In the genomic region with DNA sequence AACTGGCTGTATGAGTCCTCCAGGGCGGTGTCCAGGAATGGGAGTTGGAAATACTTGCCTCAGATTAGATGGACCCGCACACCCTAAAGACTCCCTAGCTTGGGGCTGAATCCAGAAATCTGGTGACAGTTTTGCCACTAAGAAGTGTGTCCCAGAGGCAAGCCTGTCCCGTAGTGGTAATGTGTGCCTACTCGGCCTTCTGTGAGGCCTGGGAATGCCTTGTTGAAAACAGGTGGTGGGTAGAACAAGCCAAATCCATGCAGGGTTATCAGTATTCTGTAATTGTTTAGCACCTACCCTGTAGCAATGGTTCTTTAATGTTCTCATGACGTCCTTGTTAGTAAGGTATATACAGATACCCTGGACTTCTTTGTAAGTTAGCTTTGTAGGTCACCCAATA, we compare ENCODE assay signal across 13 cellular contexts. TPM values are rescaled to one million over a fixed set of nuclear protein-coding genes. Genes with fewer than 3 reads are reported as not detected.
DNase-seq lines count a peak whose midpoint lies in the region; ATAC-seq and TF ChIP-seq lines count a peak whose summit lies in the region.
"Had no signal": no experiment of that assay in that cellular context is flagged by ENCODE, and none has a peak within 500 bp of the region (broad histone marks: within the 10 kb centered on the region; RNA-seq: fewer than 3 reads in every experiment).

No MANE protein-coding gene starts in this region.

- WGBS in mammary epithelial cell (ENCODE audit: low coverage, missing lambda C conversion rate), result 98% methylated on average over 5 of the region's 5 CpGs

- H3K4me3 Mint-ChIP-seq in CD4-positive, alpha-beta memory T cell, result peak overlapping the region in 6 of 8 donors; percentile 30 to 86 (median 60)
- H3K4me3 Mint-ChIP-seq in naive thymus-derived CD4-positive, alpha-beta T cell, result peak overlapping the region; percentile 20 to 91 (median 86)
- H3K4me3 Mint-ChIP-seq in CD14-positive monocyte, result peak overlapping the region in 1 of 2 donors; percentile 92

- in situ Hi-C loops in mammary epithelial cell (cut with MboI; ENCODE audit: low sequenced_read_pairs in 2 of 2), result no loop called here

- H3K9ac ChIP-seq in HUES6 (ENCODE audit: low read length) (no peak overlapping the region), mammary epithelial cell (ENCODE audit: insufficient read depth, low read length) (peak overlapping the region; percentile 27)

- CTCF ChIA-PET in CD4-positive, alpha-beta memory T cell (lab: Charles Lee; ENCODE audit: partially characterized antibody), result interaction anchor here (1.5 to 1.6 kb wide), 2 partner anchors 24 to 99 kb away, joined by 3 to 5 read pairs; no protein-coding TSS in a partner anchor
- CTCF ChIA-PET in mammary epithelial cell (lab: Charles Lee; ENCODE audit: low non-redundant PET), result no interaction called here
- CTCF ChIA-PET in naive thymus-derived CD4-positive, alpha-beta T cell (lab: Charles Lee), result interaction anchor here (0.6 kb wide), 1 partner anchor 208 kb away, joined by 3 read pairs; no protein-coding TSS in a partner anchor

- TF ChIP-seq CTCF in mammary epithelial cell (conservative IDR thresholded peaks at IDR 0.05 in 1 of 2, IDR thresholded peaks at IDR 0.05 in 1 of 2; ENCODE audit: extremely low read depth in 1 of 2, insufficient read depth in 1 of 2, low read depth in 1 of 2, low read length in 2 of 2), result no peak
- TF ChIP-seq CTCF in WERI-Rb-1 (IDR thresholded peaks at IDR 0.05; ENCODE audit: low read depth, low read length), result no peak
- TF ChIP-seq CTCF in CD14-positive monocyte (IDR thresholded peaks at IDR 0.05), result no peak

- peaks cover 0 to 6% of the 10 kb centered on the region in 2 donors for H3K27me3 Mint-ChIP-seq in CD4-positive, alpha-beta memory T cell
- peaks cover 0 to 19% (median 3%) of the 10 kb centered on the region in 5 donors for H3K27me3 Mint-ChIP-seq in naive thymus-derived CD4-positive, alpha-beta T cell
- peaks cover 89 to 96% (median 92%) of the 10 kb centered on the region in 3 donors for H3K27me3 Mint-ChIP-seq in CD14-positive monocyte (ENCODE audit: low read depth in 3 of 3)

- H3K36me3 Mint-ChIP-seq in CD4-positive, alpha-beta memory T cell, result no peaks in the 10 kb centered on the region
- H3K36me3 Mint-ChIP-seq in naive thymus-derived CD4-positive, alpha-beta T cell, result peaks cover 0 to 6% (median 0%) of the 10 kb centered on the region in 5 donors
- peaks cover 0 to 10% of the 10 kb centered on the region in 2 donors for H3K36me3 Mint-ChIP-seq in CD14-positive monocyte

- BruUV-seq in mammary epithelial cell (replicated peaks; lab: Mats Ljungman, UMichigan), result no TSS peak

- intact Hi-C loops in CD4-positive, alpha-beta memory T cell (cut with micrococcal nuclease), result no loop called here
- intact Hi-C loops in mammary epithelial cell (cut with micrococcal nuclease), result loop anchor here (2.0 kb wide), 3 partner anchors 45 to 185 kb away; no protein-coding TSS in a partner anchor
- intact Hi-C loops in naive thymus-derived CD4-positive, alpha-beta T cell (cut with micrococcal nuclease), result loop anchor here in 1 of 2 donors (2.0 to 10.0 kb wide), 3 partner anchors 15 to 1013 kb away; partner anchors contain the start of gene NECTIN3
- intact Hi-C loops in CD14-positive monocyte (cut with micrococcal nuclease), result no loop called here

- no peak overlapping the region for H3K4me3 ChIP-seq in CD4-positive, alpha-beta memory T cell (ENCODE audit: low read length in 2 of 2)
- peak overlapping the region; percentile 86 for H3K4me3 ChIP-seq in HUES6 (ENCODE audit: low read depth, low read length)
- peak overlapping the region; percentile 72 to 89 (median 84) for H3K4me3 ChIP-seq in mammary epithelial cell (replicated peaks in 1 of 3; ENCODE audit: insufficient read depth in 1 of 3, low read depth in 2 of 3, low read length in 3 of 3)
- H3K4me3 ChIP-seq in naive thymus-derived CD4-positive, alpha-beta T cell (ENCODE audit: low read length), result no peak overlapping the region
- no peak overlapping the region for H3K4me3 ChIP-seq in WERI-Rb-1 (ENCODE audit: low read depth, low read length)

- H3K4me1 ChIP-seq in CD4-positive, alpha-beta memory T cell (ENCODE audit: insufficient read depth, low read length), result peaks cover 29% of the 10 kb centered on the region
- H3K4me1 ChIP-seq in HUES6 (ENCODE audit: control insufficient read depth, insufficient read depth, low read length) (peaks cover 39% of the 10 kb centered on the region), mammary epithelial cell (ENCODE audit: insufficient read depth, low read length) (peaks cover 23% of the 10 kb centered on the region)
- peaks cover 8 to 12% of the 10 kb centered on the region in 2 donors for H3K4me1 ChIP-seq in naive thymus-derived CD4-positive, alpha-beta T cell (ENCODE audit: control insufficient read depth in 2 of 2, insufficient read depth in 2 of 2, low read length in 2 of 2)

- no peaks in the 10 kb centered on the region for H3K27me3 ChIP-seq in CD4-positive, alpha-beta memory T cell (ENCODE audit: insufficient read depth, low read length)
- H3K27me3 ChIP-seq in HUES6 (ENCODE audit: control insufficient read depth, insufficient read depth, low read length) (peaks cover 15% of the 10 kb centered on the region), mammary epithelial cell (ENCODE audit: insufficient read depth, low read length) (no peaks in the 10 kb centered on the region), WERI-Rb-1 (ENCODE audit: insufficient read depth, low read depth, severe bottlenecking) (no peaks in the 10 kb centered on the region)
- no peaks in the 10 kb centered on the region for H3K27me3 ChIP-seq in naive thymus-derived CD4-positive, alpha-beta T cell (ENCODE audit: control insufficient read depth in 2 of 2, insufficient read depth in 2 of 2, low read length in 2 of 2)
- H3K27me3 ChIP-seq: esophagus squamous epithelium had no signal

- POLR2A ChIA-PET in CD4-positive, alpha-beta memory T cell (lab: Charles Lee; ENCODE audit: partially characterized antibody), result interaction anchor here (0.9 to 1.8 kb wide), 2 partner anchors 13 to 16 kb away, joined by 3 to 4 read pairs; no protein-coding TSS in a partner anchor
- POLR2A ChIA-PET in naive thymus-derived CD4-positive, alpha-beta T cell (lab: Charles Lee), result interaction anchor here (1.8 kb wide), 1 partner anchor 15 kb away, joined by 6 read pairs; no protein-coding TSS in a partner anchor

- H3K9me3 Mint-ChIP-seq in CD4-positive, alpha-beta memory T cell, result no peaks in the 10 kb centered on the region
- H3K9me3 Mint-ChIP-seq in naive thymus-derived CD4-positive, alpha-beta T cell, result no peaks in the 10 kb centered on the region
- peaks cover 0 to 26% (median 8%) of the 10 kb centered on the region in 7 donors for H3K9me3 Mint-ChIP-seq in CD14-positive monocyte
- H3K9me3 Mint-ChIP-seq: activated B cell treated with CpG ODN at 0.5 μM for 24 hours had no signal

- H4K20me1 ChIP-seq in mammary epithelial cell (ENCODE audit: insufficient read depth, low read length), result no peaks in the 10 kb centered on the region

- dilution Hi-C loops in mammary epithelial cell (cut with HindIII; ENCODE audit: low sequenced_read_pairs), result no loop called here

- H3K27ac Mint-ChIP-seq in CD4-positive, alpha-beta memory T cell, result peak overlapping the region in 2 of 7 donors; percentile 13 to 17
- peak overlapping the region in 2 of 9 donors; percentile 68 to 89 for H3K27ac Mint-ChIP-seq in naive thymus-derived CD4-positive, alpha-beta T cell
- H3K27ac Mint-ChIP-seq in CD14-positive monocyte, result no peak overlapping the region
- H3K27ac Mint-ChIP-seq: activated B cell treated with CpG ODN at 0.5 μM for 24 hours had no signal

- peak overlapping the region; percentile 92 for H3K4me2 ChIP-seq in mammary epithelial cell (ENCODE audit: insufficient read depth, low read depth, low read length)

- no peaks in the 10 kb centered on the region for H3K9me3 ChIP-seq in CD4-positive, alpha-beta memory T cell (ENCODE audit: control insufficient read depth in 1 of 2, low read length in 2 of 2)
- H3K9me3 ChIP-seq in HUES6 (ENCODE audit: control insufficient read depth, insufficient read depth, low read depth, low read length), result no peaks in the 10 kb centered on the region
- H3K9me3 ChIP-seq in mammary epithelial cell (replicated peaks; ENCODE audit: insufficient read depth, low read length), result no peaks in the 10 kb centered on the region
- H3K9me3 ChIP-seq in naive thymus-derived CD4-positive, alpha-beta T cell (ENCODE audit: control insufficient read depth in 2 of 3, low read length in 3 of 3), result no peaks in the 10 kb centered on the region
- H3K9me3 ChIP-seq in WERI-Rb-1 (ENCODE audit: severe bottlenecking), result no peaks in the 10 kb centered on the region
- H3K9me3 ChIP-seq: esophagus squamous epithelium had no signal

- peaks cover 20 to 46% (median 31%) of the 10 kb centered on the region in 4 donors for H3K4me1 Mint-ChIP-seq in CD4-positive, alpha-beta memory T cell
- H3K4me1 Mint-ChIP-seq in naive thymus-derived CD4-positive, alpha-beta T cell, result peaks cover 37 to 75% (median 55%) of the 10 kb centered on the region in 7 donors
- H3K4me1 Mint-ChIP-seq in CD14-positive monocyte, result peaks cover 36% of the 10 kb centered on the region

- H2AFZ ChIP-seq in mammary epithelial cell (ENCODE audit: low read depth, low read length), result no peak overlapping the region

- H3K36me3 ChIP-seq in CD4-positive, alpha-beta memory T cell (ENCODE audit: insufficient read depth, low read length), result no peaks in the 10 kb centered on the region
- H3K36me3 ChIP-seq in HUES6 (ENCODE audit: control insufficient read depth, insufficient read depth, low read length) (no peaks in the 10 kb centered on the region), mammary epithelial cell (ENCODE audit: insufficient read depth, low read length) (no peaks in the 10 kb centered on the region), WERI-Rb-1 (no peaks in the 10 kb centered on the region)
- peaks cover 0 to 4% (median 0%) of the 10 kb centered on the region in 3 experiments for H3K36me3 ChIP-seq in naive thymus-derived CD4-positive, alpha-beta T cell (ENCODE audit: control insufficient read depth in 2 of 3, insufficient read depth in 3 of 3, low read length in 3 of 3)
- H3K36me3 ChIP-seq: esophagus squamous epithelium had no signal

- H3K79me2 ChIP-seq in mammary epithelial cell (ENCODE audit: insufficient read depth, low read length), result peaks cover 54% of the 10 kb centered on the region

- no peak for DNase-seq in CD4-positive, alpha-beta memory T cell
- DNase-seq in mammary epithelial cell, result no peak
- no peak for DNase-seq in naive thymus-derived CD4-positive, alpha-beta T cell
- no peak for DNase-seq in WERI-Rb-1
- no peak for DNase-seq in CD14-positive monocyte (ENCODE audit: low spot score)
- DNase-seq: activated B cell treated with CpG ODN at 0.5 μM for 24 hours, esophagus squamous epithelium, NCI-H1105 treated with DMSO at 0.1 percent for 48 hours had no signal

- no peak for ATAC-seq in naive thymus-derived CD4-positive, alpha-beta T cell
- ATAC-seq in GM21367 (IDR thresholded peaks at IDR 0.05; ENCODE audit: unreplicated experiment) (no peak), HG03135 (IDR thresholded peaks at IDR 0.05; ENCODE audit: unreplicated experiment) (no peak)

- no peak overlapping the region for H3K27ac ChIP-seq in CD4-positive, alpha-beta memory T cell (ENCODE audit: low read depth, low read length)
- no peak overlapping the region for H3K27ac ChIP-seq in HUES6 (ENCODE audit: low read depth, low read length)
- H3K27ac ChIP-seq in mammary epithelial cell (ENCODE audit: insufficient read depth, low read depth, low read length), result peak overlapping the region; percentile 96
- H3K27ac ChIP-seq in naive thymus-derived CD4-positive, alpha-beta T cell (ENCODE audit: low read depth, low read length), result no peak overlapping the region
- no peak overlapping the region for H3K27ac ChIP-seq in WERI-Rb-1
- H3K27ac ChIP-seq: HL-60 had no signal

RNA-seq across cellular contexts. Expression of gene C3orf52, which starts 1.6 kb away (rescaled TPM):
- 1 to 10 TPM; 2.0 to 2.3 TPM for total RNA-seq in CD4-positive, alpha-beta memory T cell
- polyA plus RNA-seq in CD4-positive, alpha-beta memory T cell, result 1 to 10 TPM in 1 of 2 donors, under 1 TPM in 1; 0.47 to 2.1 TPM
- 10 to 100 TPM; 15.4 to 16.8 TPM for total RNA-seq in mammary epithelial cell
- polyA plus RNA-seq in mammary epithelial cell (6.7 TPM), CD14-positive monocyte (not detected)
- polyA minus RNA-seq in mammary epithelial cell, result 6.3 TPM
- 10 to 100 TPM in 1 of 5 experiments, 1 to 10 TPM in 4; 1.2 to 12.3 (median 1.9) TPM for total RNA-seq in naive thymus-derived CD4-positive, alpha-beta T cell
- polyA plus RNA-seq in naive thymus-derived CD4-positive, alpha-beta T cell, result 1 to 10 TPM; 1.3 to 2.1 TPM

RNA-seq across cellular contexts. Expression of gene GCSAM, which starts 45.3 kb away (rescaled TPM):
- 10 to 100 TPM; 40.9 to 42.1 TPM for total RNA-seq in CD4-positive, alpha-beta memory T cell
- polyA plus RNA-seq in CD4-positive, alpha-beta memory T cell, result 10 to 100 TPM; 36.8 to 41.2 TPM
- total RNA-seq in mammary epithelial cell, result 1 to 10 TPM; 1.5 to 2.2 TPM
- polyA plus RNA-seq in mammary epithelial cell, result 3.5 TPM
- 7.8 TPM for polyA minus RNA-seq in mammary epithelial cell
- 10 to 100 TPM in 4 of 5 experiments, 1 to 10 TPM in 1; 5.5 to 28.5 (median 18.5) TPM for total RNA-seq in naive thymus-derived CD4-positive, alpha-beta T cell
- 10 to 100 TPM; 27.7 to 38.8 TPM for polyA plus RNA-seq in naive thymus-derived CD4-positive, alpha-beta T cell
- polyA plus RNA-seq in CD14-positive monocyte, result under 1 TPM in 1 of 2 donors, not detected in 1; 0.10 TPM
- total RNA-seq: pulmonary artery endothelial cell had no signal

RNA-seq across cellular contexts. Expression of gene TMPRSS7, which starts 53.2 kb away (rescaled TPM):
- under 1 TPM in 1 of 2 experiments, not detected in 1; 0.15 TPM for total RNA-seq in CD4-positive, alpha-beta memory T cell
- polyA plus RNA-seq in CD4-positive, alpha-beta memory T cell, result under 1 TPM; 0.26 TPM
- total RNA-seq in mammary epithelial cell, result not detected
- 0.03 TPM for polyA plus RNA-seq in mammary epithelial cell
- polyA minus RNA-seq in mammary epithelial cell, result not detected
- not detected for total RNA-seq in naive thymus-derived CD4-positive, alpha-beta T cell
- polyA plus RNA-seq in naive thymus-derived CD4-positive, alpha-beta T cell, result under 1 TPM in 1 of 2 donors, not detected in 1; 0.09 TPM
- polyA plus RNA-seq in CD14-positive monocyte, result not detected
- total RNA-seq: activated B cell treated with CpG ODN at 0.5 μM for 24 hours, esophagus squamous epithelium, pulmonary artery endothelial cell had no signal

Comparison
In these comparisons a context has a peak if more than half of its experiments do, and no peak if none do; other contexts are left out.
1. H3K4me3 ChIP-seq: peak in HUES6 (single experiment) and mammary epithelial cell (3 of 3); none in CD4-positive, alpha-beta memory T cell (0 of 2), naive thymus-derived CD4-positive, alpha-beta T cell (single experiment) and WERI-Rb-1 (single experiment).